Comparison of ENCODE assay signal across 8 cellular contexts in genomic region chr2:55049794-55050132, GRCh38. TPM values are rescaled to one million over a fixed set of nuclear protein-coding genes. Genes with fewer than 3 reads are reported as not detected.
DNase-seq lines count a peak whose midpoint lies in the region; ATAC-seq and TF ChIP-seq lines count a peak whose summit lies in the region.

No MANE protein-coding gene starts in this region.

- ATAC-seq in GM19023 (IDR thresholded peaks at IDR 0.05; ENCODE audit: unreplicated experiment) (peak; percentile 0), natural killer cell (no peak), HG02973 (IDR thresholded peaks at IDR 0.05; ENCODE audit: unreplicated experiment) (no peak), GM19463 (IDR thresholded peaks at IDR 0.05; ENCODE audit: unreplicated experiment) (no peak)

- H3K27ac Mint-ChIP-seq in natural killer cell: peak overlapping the region; percentile 93 to 99

- peak overlapping the region; percentile 96 for H3K4me3 Mint-ChIP-seq in natural killer cell

- H3K4me1 Mint-ChIP-seq in natural killer cell: peaks cover 69 to 76% of the 10 kb centered on the region in 2 donors

- intact Hi-C loops in natural killer cell (cut with micrococcal nuclease): loop anchor here (2.0 to 5.0 kb wide), 7 partner anchors 39 to 568 kb away; partner anchors contain the start of genes CCDC88A, CLHC1, PPP4R3B and RPS27A

- H3K27me3 Mint-ChIP-seq in natural killer cell (ENCODE audit: low read depth in 2 of 2): no peaks in the 10 kb centered on the region

- H3K36me3 Mint-ChIP-seq in natural killer cell: no peaks in the 10 kb centered on the region

- H3K4me3 ChIP-seq in coronary artery: peak overlapping the region; percentile 85

- H3K36me3 ChIP-seq in KOPT-K1 (ENCODE audit: insufficient read depth, low read length): peaks cover 8% of the 10 kb centered on the region; the same call in 1 of the 2 replicates

- DNase-seq in coronary artery (ENCODE audit: low spot score): no peak
- DNase-seq in natural killer cell: no peak
- no peak for DNase-seq in RPMI8226
- no peak for DNase-seq in stimulated activated CD4-positive, alpha-beta T cell treated with anti-CD3 and anti-CD28 coated beads, Interleukin-4, amount 100 ng/mL, for 24 hours

- H3K9me3 ChIP-seq in KOPT-K1 (ENCODE audit: insufficient read depth, low read length, poor library complexity, severe bottlenecking): no peaks in the 10 kb centered on the region

- H3K27ac ChIP-seq in KOPT-K1 (ENCODE audit: low read depth, low read length, poor library complexity, severe bottlenecking): peak overlapping the region; percentile 96
- peak overlapping the region; percentile 96 to 98 for H3K27ac ChIP-seq in coronary artery

- H3K9me3 Mint-ChIP-seq in natural killer cell: no peaks in the 10 kb centered on the region

- TF ChIP-seq CTCF in coronary artery (IDR thresholded peaks at IDR 0.05) (no peak), natural killer cell (IDR thresholded peaks at IDR 0.05) (peak; percentile 16)

RNA-seq across cellular contexts. Expression of gene RTN4, which starts 0.5 kb away (rescaled TPM):
- total RNA-seq in natural killer cell: 100 to 1,000 TPM; 100 to 117 (median 109) TPM
